8 cellular contexts compared by ENCODE assay signal in the genomic region with DNA sequence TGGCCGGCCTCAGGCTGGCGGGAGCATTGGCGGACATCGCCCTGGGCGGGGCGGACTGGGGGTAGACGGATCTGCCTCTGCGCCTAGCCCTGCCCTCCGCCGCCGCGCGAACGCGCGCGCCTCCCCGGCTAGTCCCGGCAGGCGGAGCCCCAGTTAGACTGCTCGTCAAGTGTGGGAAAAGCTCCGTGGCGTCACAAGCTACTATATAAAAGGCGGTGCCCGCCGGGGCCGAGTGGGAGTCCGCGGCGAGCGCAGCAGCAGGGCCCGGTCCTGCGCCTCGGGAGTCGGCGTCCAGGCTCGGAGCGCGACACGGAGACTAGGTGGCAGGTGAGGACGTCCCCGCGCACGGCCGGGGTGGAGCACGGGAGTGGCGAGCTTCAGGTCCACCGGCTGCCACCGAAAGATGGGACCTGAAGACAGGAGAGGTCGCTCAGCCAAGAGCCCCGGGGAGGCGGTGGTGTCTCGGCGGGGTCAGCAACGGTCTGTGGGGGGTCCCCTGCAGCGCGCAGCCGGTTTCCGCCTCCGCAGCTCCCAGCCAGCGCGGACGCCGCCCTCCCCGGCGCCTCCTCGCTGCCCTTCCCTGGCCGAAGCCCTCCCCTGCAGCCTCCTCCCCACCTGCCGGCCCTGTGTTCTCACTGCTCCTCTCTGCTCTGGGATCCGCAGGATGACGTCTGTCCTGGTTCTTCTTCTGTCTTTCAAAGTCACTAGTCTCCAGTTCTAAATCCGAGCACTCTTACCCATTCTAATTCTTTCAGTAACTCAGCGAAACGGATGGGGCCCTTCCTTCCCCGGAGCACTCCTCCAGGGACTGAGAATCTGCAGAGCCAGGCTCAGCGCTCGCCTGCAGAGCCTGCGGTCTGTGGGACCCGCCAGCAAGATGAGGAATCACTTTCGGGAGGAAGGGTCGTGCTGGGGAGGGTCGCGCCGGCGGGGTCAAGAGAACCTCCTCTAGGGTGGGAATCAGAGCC. TPM values are rescaled to one million over a fixed set of nuclear protein-coding genes. Genes with fewer than 3 reads are reported as not detected.
A peak's percentile ranks its signal among the peaks of the same experiment; 100 is the strongest.
DNase-seq lines count a peak whose midpoint lies in the region; ATAC-seq and TF ChIP-seq lines count a peak whose summit lies in the region.

No MANE protein-coding gene starts in this region.

- intact Hi-C loops in activated T-helper 2 cell treated with anti-CD3 and anti-CD28 coated beads, Interferon-gamma antibody, Interleukin-2, Interleukin-4, amounts not matched to agents 10 μg/mL and 5 μg/mL and 100 μg/mL, durations not matched to agents 14 hours and 24 hours and 36 hours (cut with micrococcal nuclease), result loop anchor here (1.0 to 5.0 kb wide), 3 partner anchors 54 to 272 kb away; a partner anchor contains a TSS
- intact Hi-C loops in natural killer cell (cut with micrococcal nuclease), result no loop called here

- peaks cover 7 to 20% (median 15%) of the 10 kb centered on the region in 3 donors for H3K4me1 Mint-ChIP-seq in IgD-negative memory B cell
- peaks cover 43% of the 10 kb centered on the region for H3K4me1 Mint-ChIP-seq in activated T-helper 2 cell treated with anti-CD3 and anti-CD28 coated beads, Interferon-gamma antibody, Interleukin-2, Interleukin-4, amounts not matched to agents 10 μg/mL and 5 μg/mL and 100 μg/mL, durations not matched to agents 14 hours and 24 hours and 36 hours (ENCODE audit: low read depth)
- peaks cover 20 to 27% of the 10 kb centered on the region in 2 donors for H3K4me1 Mint-ChIP-seq in natural killer cell

- DNase-seq in DMS153 (lab: John Stamatoyannopoulos, UW) (peak; percentile 15), RPMI7951 (ENCODE audit: low read depth) (peak; percentile 94), fibroblast of mammary gland (ENCODE audit: low read depth) (peak; percentile 90), natural killer cell (peak; percentile 84)
- DNase-seq in activated T-helper 2 cell treated with anti-CD3 and anti-CD28 coated beads, Interferon-gamma antibody, Interleukin-2, Interleukin-4, amounts not matched to agents 10 μg/mL and 5 μg/mL and 100 μg/mL, durations not matched to agents 14 hours and 24 hours and 36 hours (ENCODE audit: low spot score), result peak; percentile 91
- DNase-seq in stimulated activated naive CD4-positive, alpha-beta T cell (lab: John Stamatoyannopoulos, UW), result peak; percentile 78 to 88 (median 82)

- H3K36me3 Mint-ChIP-seq in IgD-negative memory B cell, result no peaks in the 10 kb centered on the region
- peaks cover 14% of the 10 kb centered on the region for H3K36me3 Mint-ChIP-seq in activated T-helper 2 cell treated with anti-CD3 and anti-CD28 coated beads, Interferon-gamma antibody, Interleukin-2, Interleukin-4, amounts not matched to agents 10 μg/mL and 5 μg/mL and 100 μg/mL, durations not matched to agents 14 hours and 24 hours and 36 hours (ENCODE audit: low read depth)
- H3K36me3 Mint-ChIP-seq in natural killer cell, result no peaks in the 10 kb centered on the region

- H3K9me3 Mint-ChIP-seq in IgD-negative memory B cell (no peaks in the 10 kb centered on the region), natural killer cell (no peaks in the 10 kb centered on the region)
- no peaks in the 10 kb centered on the region for H3K9me3 Mint-ChIP-seq in activated T-helper 2 cell treated with anti-CD3 and anti-CD28 coated beads, Interferon-gamma antibody, Interleukin-2, Interleukin-4, amounts not matched to agents 10 μg/mL and 5 μg/mL and 100 μg/mL, durations not matched to agents 14 hours and 24 hours and 36 hours

- H3K27ac Mint-ChIP-seq in IgD-negative memory B cell (peak overlapping the region; percentile 49 to 89 (median 61)), natural killer cell (peak overlapping the region; percentile 83 to 85)
- H3K27ac Mint-ChIP-seq in activated T-helper 2 cell treated with anti-CD3 and anti-CD28 coated beads, Interferon-gamma antibody, Interleukin-2, Interleukin-4, amounts not matched to agents 10 μg/mL and 5 μg/mL and 100 μg/mL, durations not matched to agents 14 hours and 24 hours and 36 hours, result peak overlapping the region; percentile 84

- TF ChIP-seq CTCF in fibroblast of mammary gland (conservative IDR thresholded peaks at IDR 0.05; ENCODE audit: control insufficient read depth, insufficient read depth, low read depth, low read length) (no peak), natural killer cell (IDR thresholded peaks at IDR 0.05) (no peak)

- ATAC-seq in GM21526 (IDR thresholded peaks at IDR 0.05; ENCODE audit: low FRiP score, unreplicated experiment) (peak; percentile 54), natural killer cell (peak; percentile 78 to 91 (median 80))

- H3K27me3 Mint-ChIP-seq in IgD-negative memory B cell (no peaks in the 10 kb centered on the region), natural killer cell (ENCODE audit: low read depth in 2 of 2) (no peaks in the 10 kb centered on the region)
- H3K27me3 Mint-ChIP-seq in activated T-helper 2 cell treated with anti-CD3 and anti-CD28 coated beads, Interferon-gamma antibody, Interleukin-2, Interleukin-4, amounts not matched to agents 10 μg/mL and 5 μg/mL and 100 μg/mL, durations not matched to agents 14 hours and 24 hours and 36 hours (ENCODE audit: low read depth), result no peaks in the 10 kb centered on the region

- H3K4me3 Mint-ChIP-seq in IgD-negative memory B cell (peak overlapping the region; percentile 89 to 94 (median 94)), natural killer cell (peak overlapping the region; percentile 93)
- H3K4me3 Mint-ChIP-seq in activated T-helper 2 cell treated with anti-CD3 and anti-CD28 coated beads, Interferon-gamma antibody, Interleukin-2, Interleukin-4, amounts not matched to agents 10 μg/mL and 5 μg/mL and 100 μg/mL, durations not matched to agents 14 hours and 24 hours and 36 hours (ENCODE audit: low read depth), result peak overlapping the region; percentile 91

- peak overlapping the region; percentile 64 for H3K4me3 ChIP-seq in fibroblast of mammary gland (ENCODE audit: control insufficient read depth, low read depth, low read length)

RNA-seq across cellular contexts. Expression of a gene that starts 4.3 kb away (rescaled TPM):
- 13.0 TPM for polyA plus RNA-seq in IgD-negative memory B cell
- 13.2 and 14.5 TPM in 2 replicates for total RNA-seq in RPMI7951 (2014; rRNA removed; shearing (Covaris generic))
- total RNA-seq in activated T-helper 2 cell treated with anti-CD3 and anti-CD28 coated beads, Interferon-gamma antibody, Interleukin-2, Interleukin-4, amounts not matched to agents 10 μg/mL and 5 μg/mL and 100 μg/mL, durations not matched to agents 14 hours and 24 hours and 36 hours, result 18.3 and 19.0 TPM in 2 replicates
- 10 to 100 TPM; 30.9 to 44.8 (median 34.5) TPM for total RNA-seq in natural killer cell

RNA-seq across cellular contexts. Expression of a gene that starts 54.5 kb away (rescaled TPM):
- polyA plus RNA-seq in IgD-negative memory B cell, result 17.3 TPM
- total RNA-seq in RPMI7951 (2014; rRNA removed; shearing (Covaris generic)), result 22.9 and 24.8 TPM in 2 replicates
- 12.1 and 15.8 TPM in 2 replicates for total RNA-seq in activated T-helper 2 cell treated with anti-CD3 and anti-CD28 coated beads, Interferon-gamma antibody, Interleukin-2, Interleukin-4, amounts not matched to agents 10 μg/mL and 5 μg/mL and 100 μg/mL, durations not matched to agents 14 hours and 24 hours and 36 hours
- 1 to 10 TPM; 2.9 to 5.9 (median 5.7) TPM for total RNA-seq in natural killer cell

Comparison
In these comparisons a context has a peak if more than half of its experiments do, and no peak if none do; other contexts are left out.
1. Peak in every context shown above with its lines: DNase-seq, ATAC-seq and H3K4me3 ChIP-seq.
2. DNase-seq: peak in every context shown above with its lines; median percentile 94 in RPMI7951; 91 in activated T-helper 2 cell treated with anti-CD3 and anti-CD28 coated beads, Interferon-gamma antibody, Interleukin-2, Interleukin-4, amounts not matched to agents 10 μg/mL and 5 μg/mL and 100 μg/mL, durations not matched to agents 14 hours and 24 hours and 36 hours; 90 in fibroblast of mammary gland; 84 in natural killer cell; 82 in stimulated activated naive CD4-positive, alpha-beta T cell; 15 in DMS153.